ENCODE assay signal across 15 cellular contexts in genomic region chr10:110415809-110416208, GRCh38.
DNase-seq lines count a peak whose midpoint lies in the region; ATAC-seq and TF ChIP-seq lines count a peak whose summit lies in the region.
"Had no signal": no experiment of that assay in that cellular context is flagged by ENCODE, and none has a peak within 500 bp of the region (broad histone marks: within the 10 kb centered on the region; RNA-seq: fewer than 3 reads in every experiment).

No MANE protein-coding gene starts in this region.

- peaks cover 76% of the 10 kb centered on the region for H3K4me1 Mint-ChIP-seq in activated T-helper 1 cell treated with anti-CD3 and anti-CD28 coated beads, Interleukin-12 subunit alpha, Interleukin-12 subunit beta, Interleukin-2, Interleukin-4 antibody, amounts not matched to agents 30 ng/mL and 10 ng/mL and 1 ng/mL, durations not matched to agents 14 hours and 24 hours and 36 hours (ENCODE audit: low read depth)

- no peak overlapping the region for H3K14ac ChIP-seq in mesenchymal stem cell (ENCODE audit: low read length in 2 of 2)

- no peak for ATAC-seq in HG03039 (IDR thresholded peaks at IDR 0.05; ENCODE audit: unreplicated experiment)
- ATAC-seq: esophagus mucosa had no signal

- no peaks in the 10 kb centered on the region for H3K79me2 ChIP-seq in SK-N-SH (ENCODE audit: insufficient read depth)

- peaks cover 1% of the 10 kb centered on the region for H3K36me3 Mint-ChIP-seq in activated T-helper 1 cell treated with anti-CD3 and anti-CD28 coated beads, Interleukin-12 subunit alpha, Interleukin-12 subunit beta, Interleukin-2, Interleukin-4 antibody, amounts not matched to agents 30 ng/mL and 10 ng/mL and 1 ng/mL, durations not matched to agents 14 hours and 24 hours and 36 hours (ENCODE audit: low read depth)

- no peak overlapping the region for H2BK12ac ChIP-seq in mesenchymal stem cell (ENCODE audit: low read length in 2 of 2)

- no peak overlapping the region for H2BK120ac ChIP-seq in mesenchymal stem cell (ENCODE audit: low read depth, low read length)

- no peaks in the 10 kb centered on the region for H3K36me3 ChIP-seq in mesenchymal stem cell (ENCODE audit: control insufficient read depth in 1 of 2, insufficient read depth in 2 of 2, low read depth in 1 of 2, low read length in 2 of 2)
- H3K36me3 ChIP-seq in SK-N-SH (replicated peaks in 1 of 2; ENCODE audit: control insufficient read depth in 1 of 2, insufficient read depth in 2 of 2, low read length in 1 of 2): no peaks in the 10 kb centered on the region
- H3K36me3 ChIP-seq: thyroid gland had no signal

- WGBS in mesenchymal stem cell: 62% methylated on average over 2 of the region's 3 CpGs
- 83% methylated on average over 3 of the region's 3 CpGs for WGBS in SK-N-SH (ENCODE audit: low lambda C conversion rate)

- H3K4me2 ChIP-seq in mesenchymal stem cell (ENCODE audit: low read length, poor library complexity, severe bottlenecking) (no peak overlapping the region), SK-N-SH (no peak overlapping the region)

- no peaks in the 10 kb centered on the region for H3K27me3 ChIP-seq in mesenchymal stem cell (ENCODE audit: control insufficient read depth in 1 of 2, insufficient read depth in 1 of 2, low read length in 2 of 2)
- no peaks in the 10 kb centered on the region for H3K27me3 ChIP-seq in SK-N-SH (ENCODE audit: insufficient read depth)
- H3K27me3 ChIP-seq: thyroid gland had no signal

- TF ChIP-seq CTCF in SK-N-SH (IDR thresholded peaks at IDR 0.05): no peak

- no peaks in the 10 kb centered on the region for H3K9me2 ChIP-seq in SK-N-SH

- POLR2A ChIA-PET in SK-N-SH (lab: Yijun Ruan, JAX): no interaction called here

- H3K79me1 ChIP-seq in mesenchymal stem cell (replicated peaks; ENCODE audit: low read length, poor library complexity, severe bottlenecking): no peaks in the 10 kb centered on the region

- H3K18ac ChIP-seq in mesenchymal stem cell (ENCODE audit: low read depth in 1 of 2, low read length in 2 of 2): no peak overlapping the region

- no peak overlapping the region for H2BK15ac ChIP-seq in mesenchymal stem cell (ENCODE audit: low read depth, poor library complexity, severe bottlenecking)

- peak overlapping the region; percentile 97 for H3K27ac Mint-ChIP-seq in activated T-helper 1 cell treated with anti-CD3 and anti-CD28 coated beads, Interleukin-12 subunit alpha, Interleukin-12 subunit beta, Interleukin-2, Interleukin-4 antibody, amounts not matched to agents 30 ng/mL and 10 ng/mL and 1 ng/mL, durations not matched to agents 14 hours and 24 hours and 36 hours

- no peak overlapping the region for H3K4me3 ChIP-seq in mesenchymal stem cell (ENCODE audit: insufficient read depth in 1 of 2, low read depth in 1 of 2, low read length in 2 of 2)
- H3K4me3 ChIP-seq in SK-N-SH (ENCODE audit: low read depth in 2 of 2, low read length in 1 of 2): no peak overlapping the region
- H3K4me3 ChIP-seq: skin epidermis, thyroid gland had no signal

- H4K8ac ChIP-seq in mesenchymal stem cell (ENCODE audit: low read length): no peak overlapping the region

- peaks cover 1% of the 10 kb centered on the region for H3K27me3 Mint-ChIP-seq in activated T-helper 1 cell treated with anti-CD3 and anti-CD28 coated beads, Interleukin-12 subunit alpha, Interleukin-12 subunit beta, Interleukin-2, Interleukin-4 antibody, amounts not matched to agents 30 ng/mL and 10 ng/mL and 1 ng/mL, durations not matched to agents 14 hours and 24 hours and 36 hours (ENCODE audit: insufficient read depth)

- H3K9me3 ChIP-seq in mesenchymal stem cell (ENCODE audit: control insufficient read depth, low read length): no peaks in the 10 kb centered on the region
- H3K9me3 ChIP-seq in SK-N-SH: no peaks in the 10 kb centered on the region
- H3K9me3 ChIP-seq: thyroid gland had no signal

- intact Hi-C loops in activated T-helper 1 cell treated with anti-CD3 and anti-CD28 coated beads, Interleukin-12 subunit alpha, Interleukin-12 subunit beta, Interleukin-2, Interleukin-4 antibody, amounts not matched to agents 30 ng/mL and 10 ng/mL and 1 ng/mL, durations not matched to agents 14 hours and 24 hours and 36 hours (cut with micrococcal nuclease): no loop called here

- no peak overlapping the region for H4K91ac ChIP-seq in mesenchymal stem cell (ENCODE audit: low read length)

- H3K9me3 Mint-ChIP-seq in activated T-helper 1 cell treated with anti-CD3 and anti-CD28 coated beads, Interleukin-12 subunit alpha, Interleukin-12 subunit beta, Interleukin-2, Interleukin-4 antibody, amounts not matched to agents 30 ng/mL and 10 ng/mL and 1 ng/mL, durations not matched to agents 14 hours and 24 hours and 36 hours: no peaks in the 10 kb centered on the region

- CTCF ChIA-PET in SK-N-SH (lab: Yijun Ruan, JAX): interaction anchor here (1.2 to 1.6 kb wide), 3 partner anchors 9 to 61 kb away, joined by 3 to 4 read pairs (median 4); no protein-coding TSS in a partner anchor

- H2AFZ ChIP-seq in mesenchymal stem cell (ENCODE audit: low read depth, low read length): no peak overlapping the region
- H2AFZ ChIP-seq in SK-N-SH (ENCODE audit: low read depth): no peak overlapping the region

- H3F3A ChIP-seq in SK-N-SH (replicated peaks; ENCODE audit: insufficient read depth): peaks cover 8% of the 10 kb centered on the region

- peak overlapping the region; percentile 23 for H2AK5ac ChIP-seq in mesenchymal stem cell (ENCODE audit: low read length, severe bottlenecking)

- TF ChIP-seq RAD21 in SK-N-SH (IDR thresholded peaks at IDR 0.05; ENCODE audit: low read length): no peak

- DNase-seq in NOMO-1 treated with DMSO at 0.1 percent for 48 hours (lab: John Stamatoyannopoulos, UW; ENCODE audit: unreplicated experiment): peak; percentile 11
- DNase-seq in NOMO-1 (lab: John Stamatoyannopoulos, UW; ENCODE audit: unreplicated experiment in 2 of 2): no peak
- peak; percentile 14 to 30 for DNase-seq in Kasumi-1 (lab: John Stamatoyannopoulos, UW)
- no peak for DNase-seq in activated T-helper 1 cell treated with anti-CD3 and anti-CD28 coated beads, Interleukin-12 subunit alpha, Interleukin-12 subunit beta, Interleukin-2, Interleukin-4 antibody, amounts not matched to agents 30 ng/mL and 10 ng/mL and 1 ng/mL, durations not matched to agents 14 hours and 24 hours and 36 hours (ENCODE audit: low spot score)
- no peak for DNase-seq in mesenchymal stem cell
- DNase-seq in SK-N-SH: no peak
- no peak for DNase-seq in NAMALWA (ENCODE audit: low spot score)
- DNase-seq: activated CD4-positive, alpha-beta T cell treated with anti-CD3 and anti-CD28 coated beads for 4 hours; NCI-H187; NCI-H69; thyroid gland had no signal

- no peak overlapping the region for H3K9ac ChIP-seq in mesenchymal stem cell (ENCODE audit: low read length)
- no peak overlapping the region for H3K9ac ChIP-seq in SK-N-SH

- H2BK5ac ChIP-seq in mesenchymal stem cell (ENCODE audit: low read depth, low read length, poor library complexity, severe bottlenecking): no peak overlapping the region

- H3K4me3 Mint-ChIP-seq in activated T-helper 1 cell treated with anti-CD3 and anti-CD28 coated beads, Interleukin-12 subunit alpha, Interleukin-12 subunit beta, Interleukin-2, Interleukin-4 antibody, amounts not matched to agents 30 ng/mL and 10 ng/mL and 1 ng/mL, durations not matched to agents 14 hours and 24 hours and 36 hours: peak overlapping the region; percentile 28

- H3K4ac ChIP-seq in mesenchymal stem cell (ENCODE audit: low read depth in 1 of 2, low read length in 2 of 2): no peak overlapping the region

- no peak for TF ChIP-seq EP300 in SK-N-SH (IDR thresholded peaks at IDR 0.05; ENCODE audit: borderline replicate concordance in 1 of 2, low read depth in 1 of 2, low read length in 1 of 2)

- H3K27ac ChIP-seq in mesenchymal stem cell (ENCODE audit: low read length, poor library complexity, severe bottlenecking) (no peak overlapping the region), SK-N-SH (ENCODE audit: low read depth in 2 of 2, low read length in 1 of 2) (no peak overlapping the region; a peak in 1 of 4 replicates)
- H3K27ac ChIP-seq: 22Rv1, thyroid gland had no signal

- H4K20me1 ChIP-seq in SK-N-SH (ENCODE audit: insufficient read depth): no peaks in the 10 kb centered on the region

- H3K23ac ChIP-seq in mesenchymal stem cell (ENCODE audit: low read length in 2 of 2): no peak overlapping the region

- H3K4me1 ChIP-seq in mesenchymal stem cell (ENCODE audit: control insufficient read depth, insufficient read depth, low read depth, low read length): peaks cover 23% of the 10 kb centered on the region
- peaks cover 14 to 23% of the 10 kb centered on the region in 2 experiments; a peak in 3 of 4 replicates for H3K4me1 ChIP-seq in SK-N-SH (ENCODE audit: control insufficient read depth in 1 of 2, insufficient read depth in 2 of 2, low read depth in 1 of 2, low read length in 1 of 2)

TF ChIP-seq in SK-N-SH, 30 proteins besides CTCF, POLR2A, EP300 and RAD21 (continues in another document):
- TF ChIP-seq MXI1 (IDR thresholded peaks at IDR 0.05; ENCODE audit: low read depth, low read length) (no peak), USF1 (IDR thresholded peaks at IDR 0.05; ENCODE audit: borderline replicate concordance, low read depth) (no peak), ELF1 (IDR thresholded peaks at IDR 0.05) (no peak), TCF12 (IDR thresholded peaks at IDR 0.05) (no peak), NRF1 (IDR thresholded peaks at IDR 0.05; ENCODE audit: low read depth, low read length) (no peak), PBX3 (IDR thresholded peaks at IDR 0.05) (no peak)

Comparison
In these comparisons a context has a peak if more than half of its experiments do, and no peak if none do; other contexts are left out.
1. DNase-seq: peak in NOMO-1 treated with DMSO at 0.1 percent for 48 hours (single experiment) and Kasumi-1 (2 of 2); none in NOMO-1 (0 of 2), activated T-helper 1 cell treated with anti-CD3 and anti-CD28 coated beads, Interleukin-12 subunit alpha, Interleukin-12 subunit beta, Interleukin-2, Interleukin-4 antibody, amounts not matched to agents 30 ng/mL and 10 ng/mL and 1 ng/mL, durations not matched to agents 14 hours and 24 hours and 36 hours (single experiment), mesenchymal stem cell (single experiment), SK-N-SH (single experiment) and NAMALWA (single experiment).